Comparison of ENCODE assay signal across 8 cellular contexts in the genomic region with DNA sequence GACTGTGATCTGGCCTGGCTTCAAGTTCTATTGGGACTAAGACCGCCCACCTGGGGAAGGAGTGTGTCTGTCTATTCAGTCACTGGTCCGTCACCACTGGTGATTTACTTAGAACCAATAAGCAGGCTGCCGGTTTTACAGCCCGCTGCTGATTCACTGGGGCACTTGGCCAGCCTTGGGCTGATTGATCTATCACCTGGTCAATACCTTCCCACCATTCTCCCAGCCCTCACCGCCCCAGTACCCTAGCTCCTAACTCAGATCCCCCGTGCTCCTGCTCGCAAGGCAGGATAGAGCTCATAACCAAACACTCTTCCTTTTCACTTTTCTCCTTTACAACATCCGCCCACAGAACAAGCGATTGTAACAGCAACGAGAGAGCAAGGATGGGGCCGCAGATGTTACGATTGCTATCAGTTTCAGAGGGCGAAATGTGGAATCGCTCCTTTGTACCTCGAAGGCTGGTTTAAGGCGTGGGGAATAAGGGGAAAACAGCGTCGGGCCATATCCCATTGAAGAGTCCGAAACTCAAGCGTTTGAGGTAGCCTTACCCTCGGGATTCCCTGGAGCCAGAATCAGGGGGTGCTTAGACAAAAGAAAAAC. TPM values are rescaled to one million over a fixed set of nuclear protein-coding genes. Genes with fewer than 3 reads are reported as not detected.
A peak's percentile ranks its signal among the peaks of the same experiment; 100 is the strongest.
DNase-seq lines count a peak whose midpoint lies in the region; ATAC-seq and TF ChIP-seq lines count a peak whose summit lies in the region.

No MANE protein-coding gene starts in this region.

- intact Hi-C loops in CD14-positive monocyte (cut with micrococcal nuclease), result loop anchor here in 1 of 2 donors (5.0 kb wide), 1 partner anchor 122 kb away; the partner anchor contains the start of genes RAD51B and ZFYVE26
- intact Hi-C loops in activated CD4-positive, alpha-beta memory T cell treated with anti-CD3 and anti-CD28 coated beads for 36 hours (cut with micrococcal nuclease), result loop anchor here (1.0 to 10.0 kb wide), 7 partner anchors 15 to 1457 kb away; partner anchors contain the start of genes ARG2, DCAF5, PALS1 and PIGH

- H3K27me3 Mint-ChIP-seq in CD14-positive monocyte (ENCODE audit: low read depth in 3 of 3) (peaks cover 0 to 6% (median 2%) of the 10 kb centered on the region in 3 donors), memory B cell (no peaks in the 10 kb centered on the region)
- no peaks in the 10 kb centered on the region for H3K27me3 Mint-ChIP-seq in activated CD4-positive, alpha-beta memory T cell treated with anti-CD3 and anti-CD28 coated beads for 36 hours

- H3K4me3 Mint-ChIP-seq in CD14-positive monocyte, result peak overlapping the region; percentile 94
- peak overlapping the region; percentile 90 for H3K4me3 Mint-ChIP-seq in activated CD4-positive, alpha-beta memory T cell treated with anti-CD3 and anti-CD28 coated beads for 36 hours
- peak overlapping the region; percentile 85 for H3K4me3 Mint-ChIP-seq in memory B cell

- DNase-seq in CD14-positive monocyte (ENCODE audit: low spot score), result peak; percentile 74
- peak; percentile 90 for DNase-seq in NCI-H69 (lab: John Stamatoyannopoulos, UW)
- peak; percentile 88 for DNase-seq in activated CD4-positive, alpha-beta memory T cell treated with anti-CD3 and anti-CD28 coated beads for 36 hours
- peak; percentile 55 for DNase-seq in effector CD4-positive, alpha-beta T cell
- DNase-seq in memory B cell (ENCODE audit: low spot score in 2 of 2), result peak in 1 of 2 donors; percentile 29
- DNase-seq in stimulated activated CD8-positive, alpha-beta memory T cell treated with anti-CD3 and anti-CD28 coated beads, Interleukin-15, amount 100 ng/mL, for 24 hours (ENCODE audit: low read depth), result peak; percentile 16

- POLR2A ChIA-PET in activated CD4-positive, alpha-beta memory T cell treated with anti-CD3 and anti-CD28 coated beads for 36 hours (lab: Charles Lee), result interaction anchor here (1.0 to 2.9 kb wide), 10 partner anchors 9 to 335 kb away, joined by 3 to 16 read pairs (median 6); partner anchors contain the start of genes ATP6V1D, EIF2S1, PIGH and ZFYVE26

- H3K27ac Mint-ChIP-seq in CD14-positive monocyte (peak overlapping the region; percentile 69 to 93 (median 88)), memory B cell (peak overlapping the region; percentile 82)
- H3K27ac Mint-ChIP-seq in activated CD4-positive, alpha-beta memory T cell treated with anti-CD3 and anti-CD28 coated beads for 36 hours, result peak overlapping the region; percentile 93

- H3K4me1 Mint-ChIP-seq in CD14-positive monocyte (peaks cover 23% of the 10 kb centered on the region), memory B cell (peaks cover 6% of the 10 kb centered on the region)
- H3K4me1 Mint-ChIP-seq in activated CD4-positive, alpha-beta memory T cell treated with anti-CD3 and anti-CD28 coated beads for 36 hours (ENCODE audit: low read depth), result peaks cover 24% of the 10 kb centered on the region

- CTCF ChIA-PET in activated CD4-positive, alpha-beta memory T cell treated with anti-CD3 and anti-CD28 coated beads for 36 hours (lab: Charles Lee), result interaction anchor here (1.0 to 4.9 kb wide), 9 partner anchors 10 to 335 kb away, joined by 3 to 43 read pairs (median 4); partner anchors contain the start of genes ATP6V1D, EIF2S1, PIGH and VTI1B

- H3K9me3 Mint-ChIP-seq in CD14-positive monocyte, result peaks cover 0 to 2% (median 0%) of the 10 kb centered on the region in 7 donors
- no peaks in the 10 kb centered on the region for H3K9me3 Mint-ChIP-seq in activated CD4-positive, alpha-beta memory T cell treated with anti-CD3 and anti-CD28 coated beads for 36 hours
- no peaks in the 10 kb centered on the region for H3K9me3 Mint-ChIP-seq in memory B cell

- H3K36me3 Mint-ChIP-seq in CD14-positive monocyte (peaks cover 25 to 30% of the 10 kb centered on the region in 2 donors), memory B cell (peaks cover 13% of the 10 kb centered on the region)
- H3K36me3 Mint-ChIP-seq in activated CD4-positive, alpha-beta memory T cell treated with anti-CD3 and anti-CD28 coated beads for 36 hours, result peaks cover 25% of the 10 kb centered on the region

- TF ChIP-seq CTCF in CD14-positive monocyte (IDR thresholded peaks at IDR 0.05), result no peak

- ATAC-seq in GM19351 (IDR thresholded peaks at IDR 0.05; ENCODE audit: unreplicated experiment) (peak; percentile 88), HG03520 (IDR thresholded peaks at IDR 0.05; ENCODE audit: unreplicated experiment) (peak; percentile 79), memory B cell (ENCODE audit: low read depth) (peak; percentile 62)

RNA-seq across cellular contexts. Expression of gene RDH11, which starts 0.7 kb away (rescaled TPM):
- 10 to 100 TPM; 64.9 to 70.7 TPM for polyA plus RNA-seq in CD14-positive monocyte
- total RNA-seq in activated CD4-positive, alpha-beta memory T cell treated with anti-CD3 and anti-CD28 coated beads for 36 hours, result 10 to 100 TPM; 70.9 to 76.7 TPM

RNA-seq across cellular contexts. Expression of gene RDH12, which starts 6.8 kb away (rescaled TPM):
- polyA plus RNA-seq in CD14-positive monocyte, result not detected
- total RNA-seq in activated CD4-positive, alpha-beta memory T cell treated with anti-CD3 and anti-CD28 coated beads for 36 hours, result not detected

RNA-seq across cellular contexts. Expression of gene VTI1B, which starts 20.5 kb away (rescaled TPM):
- 10 to 100 TPM; 84.5 to 84.7 TPM for polyA plus RNA-seq in CD14-positive monocyte
- total RNA-seq in activated CD4-positive, alpha-beta memory T cell treated with anti-CD3 and anti-CD28 coated beads for 36 hours, result 10 to 100 TPM; 75.6 to 75.8 TPM
